Comparison of ENCODE assay signal across 1 cellular context in the genomic region with DNA sequence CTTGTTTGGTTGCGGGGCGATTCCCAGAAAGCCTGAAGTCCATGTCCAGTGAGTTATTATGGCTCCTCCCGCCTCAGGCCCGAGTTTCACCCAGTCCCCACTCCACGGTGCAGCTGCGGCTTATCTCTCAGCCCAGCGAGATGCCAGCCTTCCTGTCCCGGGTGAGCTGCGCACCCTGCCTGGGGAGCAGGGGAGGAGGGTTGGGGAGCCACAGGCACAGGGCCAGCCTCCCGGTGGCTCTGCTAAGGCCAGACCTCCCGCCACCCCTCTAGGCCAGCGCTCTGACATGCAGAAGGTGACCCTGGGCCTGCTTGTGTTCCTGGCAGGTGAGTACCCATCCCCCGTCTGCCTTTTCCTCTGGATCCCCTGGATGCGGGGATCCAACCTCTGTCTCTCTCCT.
TF ChIP-seq lines count a peak whose summit lies in the region.

No MANE protein-coding gene starts in this region.

TF ChIP-seq in GM23338, 12 proteins besides CTCF, POLR2A, EP300 and RAD21:
- TF ChIP-seq, protein P1, sequence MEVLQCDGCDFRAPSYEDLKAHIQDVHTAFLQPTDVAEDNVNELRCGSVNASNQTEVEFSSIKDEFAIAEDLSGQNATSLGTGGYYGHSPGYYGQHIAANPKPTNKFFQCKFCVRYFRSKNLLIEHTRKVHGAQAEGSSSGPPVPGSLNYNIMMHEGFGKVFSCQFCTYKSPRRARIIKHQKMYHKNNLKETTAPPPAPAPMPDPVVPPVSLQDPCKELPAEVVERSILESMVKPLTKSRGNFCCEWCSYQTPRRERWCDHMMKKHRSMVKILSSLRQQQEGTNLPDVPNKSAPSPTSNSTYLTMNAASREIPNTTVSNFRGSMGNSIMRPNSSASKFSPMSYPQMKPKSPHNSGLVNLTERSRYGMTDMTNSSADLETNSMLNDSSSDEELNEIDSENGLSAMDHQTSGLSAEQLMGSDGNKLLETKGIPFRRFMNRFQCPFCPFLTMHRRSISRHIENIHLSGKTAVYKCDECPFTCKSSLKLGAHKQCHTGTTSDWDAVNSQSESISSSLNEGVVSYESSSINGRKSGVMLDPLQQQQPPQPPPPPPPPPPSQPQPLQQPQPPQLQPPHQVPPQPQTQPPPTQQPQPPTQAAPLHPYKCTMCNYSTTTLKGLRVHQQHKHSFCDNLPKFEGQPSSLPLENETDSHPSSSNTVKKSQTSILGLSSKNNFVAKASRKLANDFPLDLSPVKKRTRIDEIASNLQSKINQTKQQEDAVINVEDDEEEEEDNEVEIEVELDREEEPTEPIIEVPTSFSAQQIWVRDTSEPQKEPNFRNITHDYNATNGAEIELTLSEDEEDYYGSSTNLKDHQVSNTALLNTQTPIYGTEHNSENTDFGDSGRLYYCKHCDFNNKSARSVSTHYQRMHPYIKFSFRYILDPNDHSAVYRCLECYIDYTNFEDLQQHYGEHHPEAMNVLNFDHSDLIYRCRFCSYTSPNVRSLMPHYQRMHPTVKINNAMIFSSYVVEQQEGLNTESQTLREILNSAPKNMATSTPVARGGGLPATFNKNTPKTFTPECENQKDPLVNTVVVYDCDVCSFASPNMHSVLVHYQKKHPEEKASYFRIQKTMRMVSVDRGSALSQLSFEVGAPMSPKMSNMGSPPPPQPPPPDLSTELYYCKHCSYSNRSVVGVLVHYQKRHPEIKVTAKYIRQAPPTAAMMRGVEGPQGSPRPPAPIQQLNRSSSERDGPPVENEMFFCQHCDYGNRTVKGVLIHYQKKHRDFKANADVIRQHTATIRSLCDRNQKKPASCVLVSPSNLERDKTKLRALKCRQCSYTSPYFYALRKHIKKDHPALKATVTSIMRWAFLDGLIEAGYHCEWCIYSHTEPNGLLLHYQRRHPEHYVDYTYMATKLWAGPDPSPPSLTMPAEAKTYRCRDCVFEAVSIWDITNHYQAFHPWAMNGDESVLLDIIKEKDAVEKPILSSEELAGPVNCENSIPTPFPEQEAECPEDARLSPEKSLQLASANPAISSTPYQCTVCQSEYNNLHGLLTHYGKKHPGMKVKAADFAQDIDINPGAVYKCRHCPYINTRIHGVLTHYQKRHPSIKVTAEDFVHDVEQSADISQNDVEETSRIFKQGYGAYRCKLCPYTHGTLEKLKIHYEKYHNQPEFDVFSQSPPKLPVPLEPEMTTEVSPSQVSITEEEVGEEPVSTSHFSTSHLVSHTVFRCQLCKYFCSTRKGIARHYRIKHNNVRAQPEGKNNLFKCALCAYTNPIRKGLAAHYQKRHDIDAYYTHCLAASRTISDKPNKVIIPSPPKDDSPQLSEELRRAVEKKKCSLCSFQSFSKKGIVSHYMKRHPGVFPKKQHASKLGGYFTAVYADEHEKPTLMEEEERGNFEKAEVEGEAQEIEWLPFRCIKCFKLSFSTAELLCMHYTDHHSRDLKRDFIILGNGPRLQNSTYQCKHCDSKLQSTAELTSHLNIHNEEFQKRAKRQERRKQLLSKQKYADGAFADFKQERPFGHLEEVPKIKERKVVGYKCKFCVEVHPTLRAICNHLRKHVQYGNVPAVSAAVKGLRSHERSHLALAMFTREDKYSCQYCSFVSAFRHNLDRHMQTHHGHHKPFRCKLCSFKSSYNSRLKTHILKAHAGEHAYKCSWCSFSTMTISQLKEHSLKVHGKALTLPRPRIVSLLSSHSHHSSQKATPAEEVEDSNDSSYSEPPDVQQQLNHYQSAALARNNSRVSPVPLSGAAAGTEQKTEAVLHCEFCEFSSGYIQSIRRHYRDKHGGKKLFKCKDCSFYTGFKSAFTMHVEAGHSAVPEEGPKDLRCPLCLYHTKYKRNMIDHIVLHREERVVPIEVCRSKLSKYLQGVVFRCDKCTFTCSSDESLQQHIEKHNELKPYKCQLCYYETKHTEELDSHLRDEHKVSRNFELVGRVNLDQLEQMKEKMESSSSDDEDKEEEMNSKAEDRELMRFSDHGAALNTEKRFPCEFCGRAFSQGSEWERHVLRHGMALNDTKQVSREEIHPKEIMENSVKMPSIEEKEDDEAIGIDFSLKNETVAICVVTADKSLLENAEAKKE (CRISPR knock-in tag; IDR thresholded peaks at IDR 0.05), result no peak
- TF ChIP-seq, protein P2, sequence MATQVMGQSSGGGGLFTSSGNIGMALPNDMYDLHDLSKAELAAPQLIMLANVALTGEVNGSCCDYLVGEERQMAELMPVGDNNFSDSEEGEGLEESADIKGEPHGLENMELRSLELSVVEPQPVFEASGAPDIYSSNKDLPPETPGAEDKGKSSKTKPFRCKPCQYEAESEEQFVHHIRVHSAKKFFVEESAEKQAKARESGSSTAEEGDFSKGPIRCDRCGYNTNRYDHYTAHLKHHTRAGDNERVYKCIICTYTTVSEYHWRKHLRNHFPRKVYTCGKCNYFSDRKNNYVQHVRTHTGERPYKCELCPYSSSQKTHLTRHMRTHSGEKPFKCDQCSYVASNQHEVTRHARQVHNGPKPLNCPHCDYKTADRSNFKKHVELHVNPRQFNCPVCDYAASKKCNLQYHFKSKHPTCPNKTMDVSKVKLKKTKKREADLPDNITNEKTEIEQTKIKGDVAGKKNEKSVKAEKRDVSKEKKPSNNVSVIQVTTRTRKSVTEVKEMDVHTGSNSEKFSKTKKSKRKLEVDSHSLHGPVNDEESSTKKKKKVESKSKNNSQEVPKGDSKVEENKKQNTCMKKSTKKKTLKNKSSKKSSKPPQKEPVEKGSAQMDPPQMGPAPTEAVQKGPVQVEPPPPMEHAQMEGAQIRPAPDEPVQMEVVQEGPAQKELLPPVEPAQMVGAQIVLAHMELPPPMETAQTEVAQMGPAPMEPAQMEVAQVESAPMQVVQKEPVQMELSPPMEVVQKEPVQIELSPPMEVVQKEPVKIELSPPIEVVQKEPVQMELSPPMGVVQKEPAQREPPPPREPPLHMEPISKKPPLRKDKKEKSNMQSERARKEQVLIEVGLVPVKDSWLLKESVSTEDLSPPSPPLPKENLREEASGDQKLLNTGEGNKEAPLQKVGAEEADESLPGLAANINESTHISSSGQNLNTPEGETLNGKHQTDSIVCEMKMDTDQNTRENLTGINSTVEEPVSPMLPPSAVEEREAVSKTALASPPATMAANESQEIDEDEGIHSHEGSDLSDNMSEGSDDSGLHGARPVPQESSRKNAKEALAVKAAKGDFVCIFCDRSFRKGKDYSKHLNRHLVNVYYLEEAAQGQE (IDR thresholded peaks at IDR 0.05; ENCODE audit: unreplicated experiment), result no peak
